In the genomic region with DNA sequence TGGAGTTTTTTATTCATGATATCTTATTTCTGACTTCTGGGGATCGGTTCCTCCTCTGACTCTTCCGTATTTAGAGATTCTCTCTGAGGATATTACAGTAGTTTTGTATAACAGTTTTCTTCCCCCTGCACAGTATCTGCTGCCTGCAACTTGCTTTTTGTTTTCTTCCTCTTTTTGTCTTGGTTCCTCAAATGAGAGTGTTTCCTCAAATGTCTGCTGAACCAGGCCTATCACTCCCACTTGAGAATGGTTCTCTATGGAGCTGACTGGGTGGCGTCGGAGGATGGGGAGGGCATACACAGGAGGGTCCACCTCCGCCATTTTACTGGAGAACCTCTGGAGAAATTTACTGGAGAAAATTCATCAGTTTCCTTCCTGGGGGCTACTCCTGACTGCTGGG, we compare ENCODE assay signal across 1 cellular context.
TF ChIP-seq lines count a peak whose summit lies in the region.

No MANE protein-coding gene starts in this region.

TF ChIP-seq in GM12878, 131 proteins besides CTCF, POLR2A, EP300 and RAD21 (continued from another document):
- TF ChIP-seq, protein P1, sequence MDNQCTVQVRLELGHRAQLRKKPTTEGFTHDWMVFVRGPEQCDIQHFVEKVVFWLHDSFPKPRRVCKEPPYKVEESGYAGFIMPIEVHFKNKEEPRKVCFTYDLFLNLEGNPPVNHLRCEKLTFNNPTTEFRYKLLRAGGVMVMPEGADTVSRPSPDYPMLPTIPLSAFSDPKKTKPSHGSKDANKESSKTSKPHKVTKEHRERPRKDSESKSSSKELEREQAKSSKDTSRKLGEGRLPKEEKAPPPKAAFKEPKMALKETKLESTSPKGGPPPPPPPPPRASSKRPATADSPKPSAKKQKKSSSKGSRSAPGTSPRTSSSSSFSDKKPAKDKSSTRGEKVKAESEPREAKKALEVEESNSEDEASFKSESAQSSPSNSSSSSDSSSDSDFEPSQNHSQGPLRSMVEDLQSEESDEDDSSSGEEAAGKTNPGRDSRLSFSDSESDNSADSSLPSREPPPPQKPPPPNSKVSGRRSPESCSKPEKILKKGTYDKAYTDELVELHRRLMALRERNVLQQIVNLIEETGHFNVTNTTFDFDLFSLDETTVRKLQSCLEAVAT (IDR thresholded peaks at IDR 0.05): no peak
- TF ChIP-seq CREM (IDR thresholded peaks at IDR 0.05; ENCODE audit: low read depth) (no peak), FOXK2 (IDR thresholded peaks at IDR 0.05) (no peak), DPF2 (IDR thresholded peaks at IDR 0.05) (no peak), CHD4 (IDR thresholded peaks at IDR 0.05) (no peak), PAX8 (IDR thresholded peaks at IDR 0.05) (no peak), MYC (IDR thresholded peaks at IDR 0.05; ENCODE audit: insufficient read depth, insufficient read length, insufficient replicate concordance, low read length, severe bottlenecking) (no peak), FOS (IDR thresholded peaks at IDR 0.05; ENCODE audit: borderline replicate concordance, extremely low read depth, insufficient read length) (no peak), POU2F2 (IDR thresholded peaks at IDR 0.05; ENCODE audit: borderline replicate concordance, low read depth, low read length) (no peak), SMC3 (IDR thresholded peaks at IDR 0.05; ENCODE audit: borderline replicate concordance, low read length) (no peak), ZNF274 (IDR thresholded peaks at IDR 0.05; ENCODE audit: insufficient read depth, insufficient read length) (no peak), NFXL1 (IDR thresholded peaks at IDR 0.05; ENCODE audit: borderline replicate concordance) (no peak), MYB (IDR thresholded peaks at IDR 0.05; ENCODE audit: borderline replicate concordance, low read depth, low read length) (no peak), YY1 (IDR thresholded peaks at IDR 0.05; ENCODE audit: low read depth, low read length) (0 out of 2 replicates have a peak, but pooled peaks have one; percentile 25)
- TF ChIP-seq, protein P2, sequence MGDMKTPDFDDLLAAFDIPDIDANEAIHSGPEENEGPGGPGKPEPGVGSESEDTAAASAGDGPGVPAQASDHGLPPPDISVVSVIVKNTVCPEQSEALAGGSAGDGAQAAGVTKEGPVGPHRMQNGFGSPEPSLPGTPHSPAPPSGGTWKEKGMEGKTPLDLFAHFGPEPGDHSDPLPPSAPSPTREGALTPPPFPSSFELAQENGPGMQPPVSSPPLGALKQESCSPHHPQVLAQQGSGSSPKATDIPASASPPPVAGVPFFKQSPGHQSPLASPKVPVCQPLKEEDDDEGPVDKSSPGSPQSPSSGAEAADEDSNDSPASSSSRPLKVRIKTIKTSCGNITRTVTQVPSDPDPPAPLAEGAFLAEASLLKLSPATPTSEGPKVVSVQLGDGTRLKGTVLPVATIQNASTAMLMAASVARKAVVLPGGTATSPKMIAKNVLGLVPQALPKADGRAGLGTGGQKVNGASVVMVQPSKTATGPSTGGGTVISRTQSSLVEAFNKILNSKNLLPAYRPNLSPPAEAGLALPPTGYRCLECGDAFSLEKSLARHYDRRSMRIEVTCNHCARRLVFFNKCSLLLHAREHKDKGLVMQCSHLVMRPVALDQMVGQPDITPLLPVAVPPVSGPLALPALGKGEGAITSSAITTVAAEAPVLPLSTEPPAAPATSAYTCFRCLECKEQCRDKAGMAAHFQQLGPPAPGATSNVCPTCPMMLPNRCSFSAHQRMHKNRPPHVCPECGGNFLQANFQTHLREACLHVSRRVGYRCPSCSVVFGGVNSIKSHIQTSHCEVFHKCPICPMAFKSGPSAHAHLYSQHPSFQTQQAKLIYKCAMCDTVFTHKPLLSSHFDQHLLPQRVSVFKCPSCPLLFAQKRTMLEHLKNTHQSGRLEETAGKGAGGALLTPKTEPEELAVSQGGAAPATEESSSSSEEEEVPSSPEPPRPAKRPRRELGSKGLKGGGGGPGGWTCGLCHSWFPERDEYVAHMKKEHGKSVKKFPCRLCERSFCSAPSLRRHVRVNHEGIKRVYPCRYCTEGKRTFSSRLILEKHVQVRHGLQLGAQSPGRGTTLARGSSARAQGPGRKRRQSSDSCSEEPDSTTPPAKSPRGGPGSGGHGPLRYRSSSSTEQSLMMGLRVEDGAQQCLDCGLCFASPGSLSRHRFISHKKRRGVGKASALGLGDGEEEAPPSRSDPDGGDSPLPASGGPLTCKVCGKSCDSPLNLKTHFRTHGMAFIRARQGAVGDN (IDR thresholded peaks at IDR 0.05): peak; percentile 78
- TF ChIP-seq, protein P3, sequence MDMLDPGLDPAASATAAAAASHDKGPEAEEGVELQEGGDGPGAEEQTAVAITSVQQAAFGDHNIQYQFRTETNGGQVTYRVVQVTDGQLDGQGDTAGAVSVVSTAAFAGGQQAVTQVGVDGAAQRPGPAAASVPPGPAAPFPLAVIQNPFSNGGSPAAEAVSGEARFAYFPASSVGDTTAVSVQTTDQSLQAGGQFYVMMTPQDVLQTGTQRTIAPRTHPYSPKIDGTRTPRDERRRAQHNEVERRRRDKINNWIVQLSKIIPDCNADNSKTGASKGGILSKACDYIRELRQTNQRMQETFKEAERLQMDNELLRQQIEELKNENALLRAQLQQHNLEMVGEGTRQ (IDR thresholded peaks at IDR 0.05; ENCODE audit: borderline replicate concordance, low read depth, low read length): no peak
- TF ChIP-seq, protein P4, sequence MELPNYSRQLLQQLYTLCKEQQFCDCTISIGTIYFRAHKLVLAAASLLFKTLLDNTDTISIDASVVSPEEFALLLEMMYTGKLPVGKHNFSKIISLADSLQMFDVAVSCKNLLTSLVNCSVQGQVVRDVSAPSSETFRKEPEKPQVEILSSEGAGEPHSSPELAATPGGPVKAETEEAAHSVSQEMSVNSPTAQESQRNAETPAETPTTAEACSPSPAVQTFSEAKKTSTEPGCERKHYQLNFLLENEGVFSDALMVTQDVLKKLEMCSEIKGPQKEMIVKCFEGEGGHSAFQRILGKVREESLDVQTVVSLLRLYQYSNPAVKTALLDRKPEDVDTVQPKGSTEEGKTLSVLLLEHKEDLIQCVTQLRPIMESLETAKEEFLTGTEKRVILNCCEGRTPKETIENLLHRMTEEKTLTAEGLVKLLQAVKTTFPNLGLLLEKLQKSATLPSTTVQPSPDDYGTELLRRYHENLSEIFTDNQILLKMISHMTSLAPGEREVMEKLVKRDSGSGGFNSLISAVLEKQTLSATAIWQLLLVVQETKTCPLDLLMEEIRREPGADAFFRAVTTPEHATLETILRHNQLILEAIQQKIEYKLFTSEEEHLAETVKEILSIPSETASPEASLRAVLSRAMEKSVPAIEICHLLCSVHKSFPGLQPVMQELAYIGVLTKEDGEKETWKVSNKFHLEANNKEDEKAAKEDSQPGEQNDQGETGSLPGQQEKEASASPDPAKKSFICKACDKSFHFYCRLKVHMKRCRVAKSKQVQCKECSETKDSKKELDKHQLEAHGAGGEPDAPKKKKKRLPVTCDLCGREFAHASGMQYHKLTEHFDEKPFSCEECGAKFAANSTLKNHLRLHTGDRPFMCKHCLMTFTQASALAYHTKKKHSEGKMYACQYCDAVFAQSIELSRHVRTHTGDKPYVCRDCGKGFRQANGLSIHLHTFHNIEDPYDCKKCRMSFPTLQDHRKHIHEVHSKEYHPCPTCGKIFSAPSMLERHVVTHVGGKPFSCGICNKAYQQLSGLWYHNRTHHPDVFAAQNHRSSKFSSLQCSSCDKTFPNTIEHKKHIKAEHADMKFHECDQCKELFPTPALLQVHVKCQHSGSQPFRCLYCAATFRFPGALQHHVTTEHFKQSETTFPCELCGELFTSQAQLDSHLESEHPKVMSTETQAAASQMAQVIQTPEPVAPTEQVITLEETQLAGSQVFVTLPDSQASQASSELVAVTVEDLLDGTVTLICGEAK (IDR thresholded peaks at IDR 0.05; ENCODE audit: borderline replicate concordance): no peak
- TF ChIP-seq, protein P5, sequence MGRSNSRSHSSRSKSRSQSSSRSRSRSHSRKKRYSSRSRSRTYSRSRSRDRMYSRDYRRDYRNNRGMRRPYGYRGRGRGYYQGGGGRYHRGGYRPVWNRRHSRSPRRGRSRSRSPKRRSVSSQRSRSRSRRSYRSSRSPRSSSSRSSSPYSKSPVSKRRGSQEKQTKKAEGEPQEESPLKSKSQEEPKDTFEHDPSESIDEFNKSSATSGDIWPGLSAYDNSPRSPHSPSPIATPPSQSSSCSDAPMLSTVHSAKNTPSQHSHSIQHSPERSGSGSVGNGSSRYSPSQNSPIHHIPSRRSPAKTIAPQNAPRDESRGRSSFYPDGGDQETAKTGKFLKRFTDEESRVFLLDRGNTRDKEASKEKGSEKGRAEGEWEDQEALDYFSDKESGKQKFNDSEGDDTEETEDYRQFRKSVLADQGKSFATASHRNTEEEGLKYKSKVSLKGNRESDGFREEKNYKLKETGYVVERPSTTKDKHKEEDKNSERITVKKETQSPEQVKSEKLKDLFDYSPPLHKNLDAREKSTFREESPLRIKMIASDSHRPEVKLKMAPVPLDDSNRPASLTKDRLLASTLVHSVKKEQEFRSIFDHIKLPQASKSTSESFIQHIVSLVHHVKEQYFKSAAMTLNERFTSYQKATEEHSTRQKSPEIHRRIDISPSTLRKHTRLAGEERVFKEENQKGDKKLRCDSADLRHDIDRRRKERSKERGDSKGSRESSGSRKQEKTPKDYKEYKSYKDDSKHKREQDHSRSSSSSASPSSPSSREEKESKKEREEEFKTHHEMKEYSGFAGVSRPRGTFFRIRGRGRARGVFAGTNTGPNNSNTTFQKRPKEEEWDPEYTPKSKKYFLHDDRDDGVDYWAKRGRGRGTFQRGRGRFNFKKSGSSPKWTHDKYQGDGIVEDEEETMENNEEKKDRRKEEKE (IDR thresholded peaks at IDR 0.05): no peak
